ENCODE assay signal across 24 cellular contexts in genomic region chr6:107690546-107690863, GRCh38.
DNase-seq lines count a peak whose midpoint lies in the region; ATAC-seq and TF ChIP-seq lines count a peak whose summit lies in the region.
"Had no signal": no experiment of that assay in that cellular context is flagged by ENCODE, and none has a peak within 500 bp of the region (broad histone marks: within the 10 kb centered on the region; RNA-seq: fewer than 3 reads in every experiment).

No MANE protein-coding gene starts in this region.

- TF ChIP-seq CTCF in heart left ventricle (IDR thresholded peaks at IDR 0.05) (no peak), glutamatergic neuron (IDR thresholded peaks at IDR 0.05; ENCODE audit: partially characterized antibody, unreplicated experiment) (no peak), osteoblast (IDR thresholded peaks at IDR 0.05; ENCODE audit: extremely low read depth, low read depth, low read length) (no peak), type B pancreatic cell (conservative IDR thresholded peaks at IDR 0.05) (no peak)

- H3K4me1 Mint-ChIP-seq in glutamatergic neuron (ENCODE audit: low read depth, unreplicated experiment) = peaks cover 6% of the 10 kb centered on the region
- peaks cover 13% of the 10 kb centered on the region for H3K4me1 Mint-ChIP-seq in type B pancreatic cell (ENCODE audit: unreplicated experiment)
- H3K4me1 Mint-ChIP-seq: B cell, T-helper 17 cell had no signal

- peaks cover 0 to 27% (median 8%) of the 10 kb centered on the region in 12 donors for H3K4me1 ChIP-seq in heart left ventricle
- H3K4me1 ChIP-seq in right cardiac atrium (ENCODE audit: control insufficient read depth, insufficient read depth, low read length) = no peaks in the 10 kb centered on the region
- H3K4me1 ChIP-seq in osteoblast (ENCODE audit: insufficient read depth, low read length) = peaks cover 52% of the 10 kb centered on the region
- H3K4me1 ChIP-seq: colonic mucosa, pancreas had no signal

- H3K36me3 ChIP-seq in heart left ventricle = no peaks in the 10 kb centered on the region
- H3K36me3 ChIP-seq in osteoblast (ENCODE audit: insufficient read depth, low read length) = no peaks in the 10 kb centered on the region
- H3K36me3 ChIP-seq: colonic mucosa, esophagus squamous epithelium, pancreas had no signal

- H3K4me3 Mint-ChIP-seq in glutamatergic neuron (ENCODE audit: unreplicated experiment) (peak overlapping the region; percentile 64), type B pancreatic cell (no peak overlapping the region)
- H3K4me3 Mint-ChIP-seq: B cell; effector memory CD8-positive, alpha-beta T cell; T-helper 17 cell had no signal

- H3K27me3 Mint-ChIP-seq in glutamatergic neuron (ENCODE audit: unreplicated experiment) (peaks cover 3% of the 10 kb centered on the region), type B pancreatic cell (no peaks in the 10 kb centered on the region)
- H3K27me3 Mint-ChIP-seq: effector memory CD8-positive, alpha-beta T cell; T-helper 17 cell had no signal

- H3K27me3 ChIP-seq in heart left ventricle (no peaks in the 10 kb centered on the region), right cardiac atrium (ENCODE audit: control insufficient read depth, insufficient read depth) (no peaks in the 10 kb centered on the region), osteoblast (ENCODE audit: insufficient read depth, low read length) (no peaks in the 10 kb centered on the region)
- H3K27me3 ChIP-seq: colonic mucosa, pancreas had no signal

- WGBS in heart left ventricle, 4 donors = 41 to 51% (median 46%) methylated on average over 4 of the region's 4 CpGs
- WGBS in right cardiac atrium = 39% methylated on average over 4 of the region's 4 CpGs

- peak overlapping the region; percentile 70 for H3K4me2 ChIP-seq in osteoblast (ENCODE audit: insufficient read depth, low read length)

- H3K79me2 ChIP-seq in osteoblast (ENCODE audit: insufficient read depth, low read length) = no peaks in the 10 kb centered on the region

- ATAC-seq in heart left ventricle = peak in 2 of 4 donors; percentile 20 to 56
- no peak for ATAC-seq in right cardiac atrium
- ATAC-seq: effector memory CD8-positive, alpha-beta T cell; K562; T-helper 17 cell had no signal

- peaks cover 0 to 4% (median 0%) of the 10 kb centered on the region in 12 donors for H3K9me3 ChIP-seq in heart left ventricle
- H3K9me3 ChIP-seq in right cardiac atrium (ENCODE audit: control insufficient read depth, low read length) = no peaks in the 10 kb centered on the region
- H3K9me3 ChIP-seq in osteoblast (ENCODE audit: low read depth, low read length) = no peaks in the 10 kb centered on the region
- H3K9me3 ChIP-seq: colonic mucosa, esophagus squamous epithelium, pancreas had no signal

- H3K4me3 ChIP-seq in heart left ventricle (peak overlapping the region in 1 of 12 donors; percentile 19), right cardiac atrium (ENCODE audit: low read length) (no peak overlapping the region), osteoblast (ENCODE audit: insufficient read depth, low read length) (no peak overlapping the region)
- H3K4me3 ChIP-seq: colonic mucosa, esophagus squamous epithelium, K562, pancreas had no signal

- peaks cover 8% of the 10 kb centered on the region for H3K36me3 Mint-ChIP-seq in glutamatergic neuron (ENCODE audit: unreplicated experiment)
- H3K36me3 Mint-ChIP-seq in type B pancreatic cell = no peaks in the 10 kb centered on the region

- intact Hi-C loops in heart left ventricle (cut with DNase I) (no loop called here), right cardiac atrium (cut with DNase I) (loop anchor here in 1 of 4 donors (10.0 kb wide), 1 partner anchor 144 kb away; no protein-coding TSS in a partner anchor)

- no peak for DNase-seq in heart left ventricle
- no peak for DNase-seq in right cardiac atrium
- no peak for DNase-seq in glutamatergic neuron
- DNase-seq in osteoblast (ENCODE audit: insufficient read length, low spot score, missing footprints) = no peak
- no peak for DNase-seq in type B pancreatic cell (ENCODE audit: extremely low spot score, unreplicated experiment)
- no peak for DNase-seq in NOMO-1 treated with dmso at 0.1 percent for 144 hours (lab: John Stamatoyannopoulos, UW; ENCODE audit: unreplicated experiment)
- DNase-seq in NOMO-1 (lab: John Stamatoyannopoulos, UW; ENCODE audit: unreplicated experiment in 2 of 2) = no peak
- DNase-seq in NCI-H1092 treated with DMSO at 0.1 percent for 48 hours (lab: John Stamatoyannopoulos, UW) = no peak
- DNase-seq: activated CD4-positive, alpha-beta T cell treated with anti-CD3 and anti-CD28 coated beads for 4 hours; activated CD8-positive, alpha-beta memory T cell treated with anti-CD3 and anti-CD28 coated beads for 24 hours; activated gamma-delta T cell; activated T-cell treated with anti-CD3 and anti-CD28 coated beads, Interleukin-2, amount 50 U/mL, for 1 hour; colonic mucosa; effector memory CD8-positive, alpha-beta T cell; esophagus squamous epithelium; kidney; mammary epithelial cell; MM.1S; NCI-H146; NCI-H526; pancreas; T-helper 17 cell had no signal

- no peaks in the 10 kb centered on the region for H4K20me1 ChIP-seq in osteoblast (ENCODE audit: insufficient read depth, low read length)

- H3K27ac ChIP-seq in heart left ventricle (peak overlapping the region in 9 of 12 donors; percentile 11 to 68 (median 46)), right cardiac atrium (ENCODE audit: low read length) (no peak overlapping the region), osteoblast (ENCODE audit: low read depth, low read length) (peak overlapping the region; percentile 98)
- H3K27ac ChIP-seq: colonic mucosa, esophagus squamous epithelium, pancreas had no signal

- H2AFZ ChIP-seq in osteoblast (ENCODE audit: low read length) = peak overlapping the region; percentile 11

- TF ChIP-seq POLR2A in heart left ventricle (IDR thresholded peaks at IDR 0.05) = no peak

- H3K27ac Mint-ChIP-seq in glutamatergic neuron (ENCODE audit: unreplicated experiment) = peak overlapping the region; percentile 86
- H3K27ac Mint-ChIP-seq in type B pancreatic cell = peak overlapping the region; percentile 16
- H3K27ac Mint-ChIP-seq: B cell; effector memory CD8-positive, alpha-beta T cell; T-helper 17 cell had no signal

- H3K9me3 Mint-ChIP-seq in glutamatergic neuron (ENCODE audit: unreplicated experiment) = peaks cover 10% of the 10 kb centered on the region
- H3K9me3 Mint-ChIP-seq in type B pancreatic cell = peaks cover 9% of the 10 kb centered on the region
- H3K9me3 Mint-ChIP-seq: effector memory CD8-positive, alpha-beta T cell had no signal
